In genomic region chr17:57819273-57819672, GRCh38 we compare ENCODE assay signal across 16 cellular contexts.
"Had no signal": no experiment of that assay in that cellular context is flagged by ENCODE, and none has a peak within 500 bp of the region (broad histone marks: within the 10 kb centered on the region; RNA-seq: fewer than 3 reads in every experiment).

No MANE protein-coding gene starts in this region.

- H3K4me3 Mint-ChIP-seq: dendritic cell treated with granulocyte-macrophage colony-stimulating factor and Interleukin-4, amounts not matched to agents 40 ng/mL and 50 ng/mL, for 4 days had no signal

- H3K9me3 Mint-ChIP-seq: dendritic cell treated with granulocyte-macrophage colony-stimulating factor and Interleukin-4, amounts not matched to agents 40 ng/mL and 50 ng/mL, for 4 days had no signal

- ATAC-seq: body of pancreas, esophagus mucosa had no signal

- H3K36me3 ChIP-seq: adrenal gland, right atrium auricular region, tibial artery, uterus had no signal

- H3K27ac Mint-ChIP-seq: dendritic cell treated with granulocyte-macrophage colony-stimulating factor and Interleukin-4, amounts not matched to agents 40 ng/mL and 50 ng/mL, for 4 days had no signal

- H3K4me1 ChIP-seq: adrenal gland, body of pancreas, right atrium auricular region, tibial artery, uterus had no signal

- H3K4me3 ChIP-seq: adrenal gland, body of pancreas, right atrium auricular region, skin epidermis, tibial artery, uterus had no signal

- H3K27ac ChIP-seq: adrenal gland, body of pancreas, right atrium auricular region, skin epidermis, tibial artery, uterus had no signal

- DNase-seq: activated CD4-positive, alpha-beta T cell treated with anti-CD3 and anti-CD28 coated beads, Interleukin-2, amount 50 U/mL, for 1 hour; activated CD4-positive, CD25-positive, alpha-beta regulatory T cell; activated naive CD4-positive, alpha-beta T cell treated with anti-CD3 and anti-CD28 coated beads, Interleukin-2, amount 50 U/mL, for 16 hours; activated T-cell treated with anti-CD3 and anti-CD28 coated beads, Interleukin-2, amount 50 U/mL, for 1 hour; adrenal gland; body of pancreas; head of caudate nucleus; midbrain; posterior cingulate gyrus; T-helper 2 cell; tibial artery; uterus had no signal

- H3K27me3 ChIP-seq: adrenal gland, body of pancreas, right atrium auricular region, uterus had no signal

- H3K9me3 ChIP-seq: adrenal gland, body of pancreas, right atrium auricular region, tibial artery, uterus had no signal
